In the genomic region with DNA sequence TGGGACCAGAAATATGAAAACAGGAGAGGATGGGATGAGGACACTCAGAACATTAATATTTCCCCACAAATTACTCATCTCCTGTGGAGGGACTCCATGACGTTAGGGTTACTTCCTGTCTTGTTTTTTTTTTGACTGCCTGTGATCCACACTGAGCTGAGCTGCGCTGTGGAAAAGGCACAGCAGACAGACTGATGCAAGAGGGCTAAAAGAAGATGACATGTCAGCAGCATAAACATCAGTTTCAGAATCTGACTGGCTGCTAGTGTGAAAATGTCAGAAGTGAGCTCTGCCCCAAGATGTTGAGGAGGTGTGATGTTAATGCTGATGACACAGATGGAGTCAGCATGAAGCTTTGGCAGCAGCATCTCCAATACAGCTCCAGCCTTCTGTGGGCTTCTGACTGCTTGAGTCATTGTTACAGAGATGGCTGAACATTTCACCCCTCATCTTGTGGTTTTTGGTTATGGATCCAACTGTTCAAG, we compare ENCODE assay signal across 1 cellular context.
TF ChIP-seq lines count a peak whose summit lies in the region.

No MANE protein-coding gene starts in this region.

TF ChIP-seq in HepG2, 621 proteins besides CTCF, POLR2A, EP300 and RAD21:
- TF ChIP-seq ZEB1 (IDR thresholded peaks at IDR 0.05; ENCODE audit: insufficient replicate concordance, low read depth) (no peak), MIXL1 (CRISPR knock-in tag; IDR thresholded peaks at IDR 0.05) (no peak), SNAPC5 (CRISPR knock-in tag; IDR thresholded peaks at IDR 0.05; ENCODE audit: borderline replicate concordance) (no peak)
